ENCODE assay signal across 8 cellular contexts in the genomic region with DNA sequence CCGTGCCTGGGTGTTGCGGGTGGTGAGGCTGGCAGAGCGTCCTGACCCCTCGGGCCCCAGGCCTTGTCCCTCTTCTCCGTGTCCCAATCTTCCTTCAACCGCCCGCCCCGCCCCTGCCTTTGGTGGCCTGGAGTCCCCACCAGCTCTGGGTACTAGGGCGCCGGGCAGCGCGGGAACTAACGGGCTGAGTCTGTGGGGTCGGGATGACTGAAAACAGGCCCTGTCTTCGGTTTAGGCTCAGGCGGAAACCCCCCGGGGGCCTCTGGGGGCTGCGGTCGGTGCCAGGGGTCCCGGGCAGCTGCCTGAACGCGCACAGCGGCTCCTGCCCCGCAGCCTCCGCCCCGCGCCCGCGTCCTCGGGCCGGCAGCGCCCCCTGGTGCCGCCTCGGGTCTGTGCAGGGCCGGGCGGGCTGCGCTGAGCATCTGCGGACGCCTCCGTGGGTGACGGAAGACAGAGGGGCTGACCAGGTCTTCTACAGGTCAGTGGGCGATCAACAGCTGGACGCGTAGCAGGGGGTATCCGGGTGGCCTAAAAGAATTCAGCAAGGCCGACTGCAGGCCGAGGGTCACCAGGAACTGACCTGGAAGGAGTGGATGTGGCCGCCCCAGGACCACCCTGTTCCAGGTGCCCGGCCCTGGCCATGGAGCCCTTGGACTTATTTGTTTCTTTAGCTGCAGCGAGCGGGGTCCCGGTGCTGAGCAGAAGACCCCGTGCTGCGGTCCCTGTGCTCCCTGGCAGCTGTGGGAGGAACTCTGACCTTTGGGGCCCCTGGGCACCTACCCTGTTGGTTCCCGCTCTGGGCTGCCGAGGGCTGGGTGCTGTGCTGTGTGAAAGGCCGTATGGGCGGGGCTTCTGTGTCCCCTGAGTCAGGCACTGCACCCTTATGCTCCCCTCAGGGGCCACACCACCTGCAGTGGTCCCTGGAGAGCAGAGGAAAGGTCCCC.
DNase-seq lines count a peak whose midpoint lies in the region; ATAC-seq, FAIRE-seq and TF ChIP-seq lines count a peak whose summit lies in the region.
"Not testable (repeated sequence)": the region's sequence is repeated elsewhere in the genome, so short reads cannot be mapped to it uniquely, and the experiment has no call there.

No MANE protein-coding gene starts in this region.

- H3K4me1 ChIP-seq in A549, pancreas: not testable (repeated sequence)

- not testable (repeated sequence) for H3K9me3 Mint-ChIP-seq in activated naive CD8-positive, alpha-beta T cell treated with anti-CD3 and anti-CD28 coated beads, Interleukin-2, amount 10 ng/mL, durations not matched to agents 7 days and 5 days

- H3K36me3 ChIP-seq in pancreas = not testable (repeated sequence)

- not testable (repeated sequence) for H3K4me1 Mint-ChIP-seq in activated naive CD8-positive, alpha-beta T cell treated with anti-CD3 and anti-CD28 coated beads, Interleukin-2, amount 10 ng/mL, durations not matched to agents 7 days and 5 days

- not testable (repeated sequence) for H3K27ac Mint-ChIP-seq in activated naive CD8-positive, alpha-beta T cell treated with anti-CD3 and anti-CD28 coated beads, Interleukin-2, amount 10 ng/mL, durations not matched to agents 7 days and 5 days

- H3K27me3 Mint-ChIP-seq in activated naive CD8-positive, alpha-beta T cell treated with anti-CD3 and anti-CD28 coated beads, Interleukin-2, amount 10 ng/mL, durations not matched to agents 7 days and 5 days = peaks cover 27% of the 10 kb centered on the region

- peaks cover 0 to 15% (median 0%) of the 10 kb centered on the region in 4 donors for H3K27me3 ChIP-seq in pancreas

- peak overlapping the region; percentile 83 for H3K4me2 ChIP-seq in A549

- TF ChIP-seq RAD21 in A549 (conservative IDR thresholded peaks at IDR 0.05 in 1 of 2, IDR thresholded peaks at IDR 0.05 in 1 of 2) = peak; percentile 7 to 35; a peak in 1 of 5 replicates

- not testable (repeated sequence) for DNase-seq in A549 (ENCODE audit: low read depth in 1 of 2, low spot score in 1 of 2)
- DNase-seq in T-helper 9 cell = peak; percentile 31
- peak; percentile 73 for DNase-seq in activated naive CD8-positive, alpha-beta T cell treated with anti-CD3 and anti-CD28 coated beads, Interleukin-2, amount 10 ng/mL, durations not matched to agents 7 days and 5 days
- DNase-seq in cardiac septum (ENCODE audit: low spot score) = peak; percentile 72
- peak in 1 of 6 donors; percentile 71 for DNase-seq in pancreas

- not testable (repeated sequence) for TF ChIP-seq POLR2A in A549 (IDR thresholded peaks at IDR 0.05; ENCODE audit: low read length)

- H3K27ac ChIP-seq in A549 = peak overlapping the region in 1 of 2 experiments; percentile 46; a peak in 1 of 6 replicates
- H3K27ac ChIP-seq in pancreas = not testable (repeated sequence)

- WGBS in A549 (ENCODE audit: missing lambda C conversion rate) = 6% methylated on average over 6 of the region's 58 CpGs
- 6 to 7% methylated on average over 31 to 49 of the region's 58 CpGs for WGBS in pancreas, 2 donors

- H3K9me3 ChIP-seq in A549, pancreas: not testable (repeated sequence)

- FAIRE-seq in A549 (lab: Jason Lieb, UNC); pancreas (lab: Jason Lieb, UNC): not testable (repeated sequence)

- intact Hi-C loops in cardiac septum (cut with DNase I) = not testable (repeated sequence)
- intact Hi-C loops in pancreas (cut with DNase I) = loop anchor here in 1 of 3 donors (10.0 kb wide), 1 partner anchor 479 kb away; no protein-coding TSS in a partner anchor

- POLR2A ChIA-PET in A549 (lab: Yijun Ruan, JAX); activated naive CD8-positive, alpha-beta T cell treated with anti-CD3 and anti-CD28 coated beads, Interleukin-2, amount 10 ng/mL, durations not matched to agents 7 days and 5 days (lab: Charles Lee): not testable (repeated sequence)

- CTCF ChIA-PET in A549 (lab: Yijun Ruan, JAX) = interaction anchor here (0.6 to 6.8 kb wide), 20 partner anchors 11 to 722 kb away, joined by 3 to 75 read pairs (median 4); no protein-coding TSS in a partner anchor

- ATAC-seq in A549 (peak; percentile 80 to 95), GM18867 (IDR thresholded peaks at IDR 0.05; ENCODE audit: unreplicated experiment) (peak; percentile 78), HG02571 (IDR thresholded peaks at IDR 0.05; ENCODE audit: unreplicated experiment) (peak; percentile 66), HG03571 (IDR thresholded peaks at IDR 0.05; ENCODE audit: unreplicated experiment) (peak; percentile 70), pancreas (peak; percentile 96 to 98 (median 96))
- ATAC-seq in activated naive CD8-positive, alpha-beta T cell treated with anti-CD3 and anti-CD28 coated beads, Interleukin-2, amount 10 ng/mL, durations not matched to agents 7 days and 5 days (ENCODE audit: low read depth) = peak; percentile 94

- peak; percentile 46 for TF ChIP-seq CTCF in A549 (IDR thresholded peaks at IDR 0.05)
- TF ChIP-seq CTCF in pancreas (IDR thresholded peaks at IDR 0.05) = peak; percentile 45 to 56 (median 48)

- H3K4me3 Mint-ChIP-seq in activated naive CD8-positive, alpha-beta T cell treated with anti-CD3 and anti-CD28 coated beads, Interleukin-2, amount 10 ng/mL, durations not matched to agents 7 days and 5 days = peak overlapping the region; percentile 32

- H3K4me3 ChIP-seq in A549 (peak overlapping the region; percentile 37; the same call in 2 of the 3 replicates), pancreas (peak overlapping the region in 1 of 4 donors; percentile 30)

- TF ChIP-seq EP300 in A549 (IDR thresholded peaks at IDR 0.05) = not testable (repeated sequence)

- H3K36me3 Mint-ChIP-seq in activated naive CD8-positive, alpha-beta T cell treated with anti-CD3 and anti-CD28 coated beads, Interleukin-2, amount 10 ng/mL, durations not matched to agents 7 days and 5 days = not testable (repeated sequence)
